ENCODE assay signal across 8 cellular contexts in genomic region chr14:95507174-95507573, GRCh38. TPM values are rescaled to one million over a fixed set of nuclear protein-coding genes. Genes with fewer than 3 reads are reported as not detected.
DNase-seq lines count a peak whose midpoint lies in the region; ATAC-seq and TF ChIP-seq lines count a peak whose summit lies in the region.

No MANE protein-coding gene starts in this region.

- peaks cover 4% of the 10 kb centered on the region for H3K36me3 Mint-ChIP-seq in T-helper 17 cell (ENCODE audit: low read depth)
- no peaks in the 10 kb centered on the region for H3K36me3 Mint-ChIP-seq in progenitor cell of endocrine pancreas (ENCODE audit: insufficient read depth)

- H3K4me1 Mint-ChIP-seq in T-helper 17 cell: peaks cover 59% of the 10 kb centered on the region
- no peaks in the 10 kb centered on the region for H3K4me1 Mint-ChIP-seq in progenitor cell of endocrine pancreas (ENCODE audit: low read depth)

- TF ChIP-seq POLR2A in spleen (IDR thresholded peaks at IDR 0.05): no peak

- ATAC-seq in T-helper 17 cell (no peak), GM18502 (IDR thresholded peaks at IDR 0.05; ENCODE audit: poor library complexity, unreplicated experiment) (no peak), HG02938 (IDR thresholded peaks at IDR 0.05; ENCODE audit: unreplicated experiment) (no peak)

- peak overlapping the region; percentile 87 for H3K27ac Mint-ChIP-seq in T-helper 17 cell
- H3K27ac Mint-ChIP-seq in progenitor cell of endocrine pancreas: no peak overlapping the region

- DNase-seq in HCEC 1CT (peak; percentile 95), T-helper 17 cell (no peak), glomerular visceral epithelial cell (ENCODE audit: extremely low spot score) (peak; percentile 93), spleen (peak; percentile 81), progenitor cell of endocrine pancreas (ENCODE audit: low spot score, unreplicated experiment) (no peak)
- DNase-seq in stimulated activated CD4-positive, alpha-beta T cell treated with anti-CD3 and anti-CD28 coated beads, Interleukin-1b, Interleukin-23, amount 100 ng/mL, for 48 hours: no peak

- peaks cover 20 to 100% (median 72%) of the 10 kb centered on the region in 6 donors for H3K4me1 ChIP-seq in spleen

- intact Hi-C loops in spleen (cut with DNase I; ENCODE audit: low total_unique reads): no loop called here

- H3K27me3 Mint-ChIP-seq in T-helper 17 cell (no peaks in the 10 kb centered on the region), progenitor cell of endocrine pancreas (peaks cover 29% of the 10 kb centered on the region)

- peaks cover 0 to 43% (median 0%) of the 10 kb centered on the region in 6 donors for H3K36me3 ChIP-seq in spleen

- WGBS in spleen, 5 donors: 11 to 60% (median 36%) methylated on average over 8 of the region's 8 CpGs

- H3K9me3 ChIP-seq in T-helper 17 cell (ENCODE audit: control insufficient read depth, low read length, poor library complexity, severe bottlenecking) (no peaks in the 10 kb centered on the region), spleen (no peaks in the 10 kb centered on the region)

- H3K27ac ChIP-seq in spleen: peak overlapping the region in 7 of 8 donors; percentile 32 to 69 (median 59)

- H3K27me3 ChIP-seq in spleen (replicated peaks in 1 of 7): no peaks in the 10 kb centered on the region

- H3K9me3 Mint-ChIP-seq in progenitor cell of endocrine pancreas (ENCODE audit: low read depth): no peaks in the 10 kb centered on the region

- no peak overlapping the region for H3K4me3 ChIP-seq in spleen

- H3K4me3 Mint-ChIP-seq in T-helper 17 cell (peak overlapping the region; percentile 21), progenitor cell of endocrine pancreas (ENCODE audit: low read depth) (no peak overlapping the region)

- TF ChIP-seq CTCF in spleen (IDR thresholded peaks at IDR 0.05 in 8 of 11, conservative IDR thresholded peaks at IDR 0.05 in 3 of 11) (no peak), progenitor cell of endocrine pancreas (IDR thresholded peaks at IDR 0.05; ENCODE audit: unreplicated experiment) (no peak)

RNA-seq across cellular contexts. Expression of gene SYNE3, which starts 9.3 kb away (rescaled TPM):
- 10 to 100 TPM; 59.6 to 64.8 TPM for total RNA-seq in T-helper 17 cell
- total RNA-seq in spleen: 10 to 100 TPM; 26.8 to 34.5 (median 28.9) TPM
- polyA plus RNA-seq in spleen: 1 to 10 TPM; 1.4 to 5.2 (median 1.8) TPM
- total RNA-seq in progenitor cell of endocrine pancreas: 0.31 and 0.44 TPM in 2 replicates

RNA-seq across cellular contexts. Expression of gene GLRX5, which starts 27.7 kb away (rescaled TPM):
- 10 to 100 TPM; 14.8 to 17.7 TPM for total RNA-seq in T-helper 17 cell
- 10 to 100 TPM; 18.2 to 48.4 (median 24.6) TPM for total RNA-seq in spleen
- 10 to 100 TPM; 24.4 to 37.3 (median 34.0) TPM for polyA plus RNA-seq in spleen
- total RNA-seq in progenitor cell of endocrine pancreas: 53.3 and 54.8 TPM in 2 replicates

Comparison
In these comparisons a context has a peak if more than half of its experiments do, and no peak if none do; other contexts are left out.
1. DNase-seq: peak in HCEC 1CT (single experiment), glomerular visceral epithelial cell (single experiment) and spleen (single experiment); none in T-helper 17 cell (0 of 3), progenitor cell of endocrine pancreas (single experiment) and stimulated activated CD4-positive, alpha-beta T cell treated with anti-CD3 and anti-CD28 coated beads, Interleukin-1b, Interleukin-23, amount 100 ng/mL, for 48 hours (single experiment).
2. RNA of gene SYNE3, which starts 9.3 kb away (total RNA-seq): 59.6 to 64.8 TPM in T-helper 17 cell and 26.8 to 34.5 TPM in spleen; 0.31 to 0.44 TPM in progenitor cell of endocrine pancreas; every median in the first group is over 10 times any median in the second.